In genomic region chr11:9072790-9073189, GRCh38 we compare ENCODE assay signal across 18 cellular contexts. TPM values are rescaled to one million over a fixed set of nuclear protein-coding genes. Genes with fewer than 3 reads are reported as not detected.
DNase-seq lines count a peak whose midpoint lies in the region; ATAC-seq and TF ChIP-seq lines count a peak whose summit lies in the region.
"Had no signal": no experiment of that assay in that cellular context is flagged by ENCODE, and none has a peak within 500 bp of the region (broad histone marks: within the 10 kb centered on the region; RNA-seq: fewer than 3 reads in every experiment).

No MANE protein-coding gene starts in this region.

- no peak for TF ChIP-seq POLR2A in heart left ventricle (IDR thresholded peaks at IDR 0.05)

- H3K4me1 Mint-ChIP-seq in natural killer cell: no peaks in the 10 kb centered on the region
- H3K4me1 Mint-ChIP-seq: CD4-positive, alpha-beta memory T cell had no signal

- no peak overlapping the region for H3K4me3 Mint-ChIP-seq in natural killer cell
- H3K4me3 Mint-ChIP-seq: CD4-positive, alpha-beta memory T cell had no signal

- H3K27ac ChIP-seq in right atrium auricular region: no peak overlapping the region
- no peak overlapping the region for H3K27ac ChIP-seq in heart left ventricle
- H3K27ac ChIP-seq in WERI-Rb-1: no peak overlapping the region; the same call in 1 of the 2 replicates

- H3K4me3 ChIP-seq in right atrium auricular region (no peak overlapping the region), heart left ventricle (no peak overlapping the region), WERI-Rb-1 (ENCODE audit: low read depth, low read length) (no peak overlapping the region)

- H3K27ac Mint-ChIP-seq in natural killer cell: no peak overlapping the region

- H3K36me3 ChIP-seq in right atrium auricular region (no peaks in the 10 kb centered on the region), heart left ventricle (no peaks in the 10 kb centered on the region), WERI-Rb-1 (no peaks in the 10 kb centered on the region)

- DNase-seq in right atrium auricular region (ENCODE audit: low spot score): peak; percentile 28
- DNase-seq in heart left ventricle: no peak
- peak; percentile 72 for DNase-seq in WERI-Rb-1
- DNase-seq in mesenteric fat pad (ENCODE audit: low spot score): peak; percentile 26
- no peak for DNase-seq in sciatic nerve (ENCODE audit: low spot score)
- no peak for DNase-seq in NCI-H345 (lab: John Stamatoyannopoulos, UW)
- no peak for DNase-seq in T1000 (lab: John Stamatoyannopoulos, UW)
- DNase-seq in natural killer cell: no peak
- DNase-seq: C1 segment of cervical spinal cord; Calu3; CD4-positive, alpha-beta memory T cell; COR-L47; DMS53; DMS79 treated with DMSO at 0.1 percent for 48 hours; GF-D8; H7; HCEC 1CT had no signal

- 64 to 71% (median 68%) methylated on average over 6 of the region's 6 CpGs for WGBS in heart left ventricle, 4 donors

- H3K9me3 ChIP-seq in right atrium auricular region (no peaks in the 10 kb centered on the region), heart left ventricle (no peaks in the 10 kb centered on the region), WERI-Rb-1 (ENCODE audit: severe bottlenecking) (no peaks in the 10 kb centered on the region)

- ATAC-seq in heart left ventricle: no peak
- peak; percentile 18 for ATAC-seq in sciatic nerve
- ATAC-seq in natural killer cell: no peak

- intact Hi-C loops in heart left ventricle (cut with DNase I) (no loop called here), sciatic nerve (cut with DNase I) (no loop called here), natural killer cell (cut with micrococcal nuclease) (no loop called here)

- no peaks in the 10 kb centered on the region for H3K36me3 Mint-ChIP-seq in natural killer cell
- H3K36me3 Mint-ChIP-seq: CD4-positive, alpha-beta memory T cell had no signal

- no peaks in the 10 kb centered on the region for H3K27me3 ChIP-seq in right atrium auricular region
- no peaks in the 10 kb centered on the region for H3K27me3 ChIP-seq in heart left ventricle
- H3K27me3 ChIP-seq in WERI-Rb-1 (ENCODE audit: insufficient read depth, low read depth, severe bottlenecking): no peaks in the 10 kb centered on the region

- no peaks in the 10 kb centered on the region for H3K9me3 Mint-ChIP-seq in natural killer cell
- H3K9me3 Mint-ChIP-seq: CD4-positive, alpha-beta memory T cell had no signal

- peaks cover 15 to 28% of the 10 kb centered on the region in 2 donors for H3K27me3 Mint-ChIP-seq in natural killer cell (ENCODE audit: low read depth in 2 of 2)

- TF ChIP-seq CTCF in right atrium auricular region (IDR thresholded peaks at IDR 0.05): no peak
- TF ChIP-seq CTCF in heart left ventricle (IDR thresholded peaks at IDR 0.05): no peak
- TF ChIP-seq CTCF in WERI-Rb-1 (IDR thresholded peaks at IDR 0.05; ENCODE audit: low read depth, low read length): no peak
- TF ChIP-seq CTCF in natural killer cell (IDR thresholded peaks at IDR 0.05): no peak

- H3K4me1 ChIP-seq in right atrium auricular region (no peaks in the 10 kb centered on the region), heart left ventricle (peaks cover 0 to 5% (median 0%) of the 10 kb centered on the region in 12 donors)

RNA-seq across cellular contexts. Expression of gene SCUBE2, which starts 18.6 kb away (rescaled TPM):
- total RNA-seq in right atrium auricular region: 1 to 10 TPM in 1 of 2 donors, under 1 TPM in 1; 0.63 to 1.6 TPM
- total RNA-seq in heart left ventricle: 1 to 10 TPM in 5 of 9 donors, under 1 TPM in 4; 0.21 to 4.3 (median 1.3) TPM
- polyA plus RNA-seq in heart left ventricle: under 1 TPM; 0.08 to 0.55 TPM
- total RNA-seq in mesenteric fat pad: 29.2 TPM
- total RNA-seq in sciatic nerve: 8.8 TPM
- not detected for total RNA-seq in natural killer cell
- total RNA-seq: Calu3, G401 had no signal
- polyA plus RNA-seq: CD4-positive, alpha-beta memory T cell had no signal

Comparison
In these comparisons a context has a peak if more than half of its experiments do, and no peak if none do; other contexts are left out.
1. DNase-seq: peak in right atrium auricular region (single experiment), WERI-Rb-1 (single experiment) and mesenteric fat pad (single experiment); none in heart left ventricle (0 of 5), sciatic nerve (single experiment), NCI-H345 (single experiment), T1000 (single experiment) and natural killer cell (single experiment).